8 cellular contexts compared by ENCODE assay signal in the genomic region with DNA sequence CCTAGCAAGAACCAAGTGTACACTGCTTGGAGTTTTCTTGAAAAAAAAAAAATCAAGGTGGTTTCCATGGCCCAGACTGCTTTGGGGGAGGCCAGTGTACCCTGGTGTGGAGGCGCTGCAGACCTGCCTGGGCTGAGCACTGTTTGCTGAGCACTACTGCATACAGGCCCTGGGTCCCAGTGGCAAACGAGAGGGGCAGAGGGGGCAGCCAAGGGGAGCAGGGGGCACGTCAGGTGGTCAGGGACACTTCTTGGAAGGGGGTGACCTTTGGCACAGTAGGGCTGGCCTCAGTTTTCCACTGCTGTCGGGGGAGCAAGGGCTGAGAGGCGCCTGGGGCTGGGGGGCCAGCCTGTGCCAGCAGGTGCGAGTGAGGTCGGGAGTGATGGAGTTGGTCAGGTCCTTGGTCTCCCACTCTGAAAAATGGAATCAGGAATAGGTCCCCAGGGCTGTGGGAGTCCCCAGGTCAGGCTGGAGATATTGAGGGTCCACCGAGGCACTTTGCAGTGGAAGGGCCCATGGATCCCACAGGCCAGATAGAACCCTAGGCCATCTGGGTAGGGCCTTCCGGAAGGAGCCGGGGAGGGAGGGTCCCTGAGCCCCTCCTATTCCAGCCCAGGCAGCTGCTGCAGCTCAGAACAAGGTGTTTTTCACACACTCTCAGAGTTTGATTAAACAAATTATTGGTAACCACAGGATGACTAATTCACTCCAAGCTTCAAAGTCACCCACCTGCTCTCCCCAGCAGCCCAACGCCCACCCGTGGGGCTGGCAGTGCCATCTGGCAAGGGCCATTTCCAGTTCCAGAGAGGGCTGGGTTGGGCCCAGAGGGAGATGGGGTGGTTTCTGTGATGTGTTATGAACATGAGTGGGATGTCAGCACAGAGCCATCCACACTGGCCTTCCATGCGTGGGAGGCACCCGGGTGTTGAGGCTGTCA. TPM values are rescaled to one million over a fixed set of nuclear protein-coding genes. Genes with fewer than 3 reads are reported as not detected.
DNase-seq lines count a peak whose midpoint lies in the region; ATAC-seq and TF ChIP-seq lines count a peak whose summit lies in the region.

No MANE protein-coding gene starts in this region.

- H3K27me3 ChIP-seq in HCT116 (ENCODE audit: insufficient read depth, low read length) (no peaks in the 10 kb centered on the region), sigmoid colon (peaks cover 29 to 70% (median 56%) of the 10 kb centered on the region in 3 donors)

- no TSS peak for BruUV-seq in HCT116 (replicated peaks; lab: Mats Ljungman, UMichigan)

- H4K20me1 ChIP-seq in HCT116 (ENCODE audit: insufficient read depth), result peaks cover 9% of the 10 kb centered on the region; the same call in 1 of the 2 replicates

- H3K9ac ChIP-seq in HCT116 (ENCODE audit: low read length), result peak overlapping the region; percentile 89

- 67 to 75% methylated on average over 14 of the region's 14 CpGs for WGBS in sigmoid colon, 2 donors

- no peaks in the 10 kb centered on the region for H3K9me2 ChIP-seq in HCT116 (ENCODE audit: insufficient read depth)

- RAD21 ChIA-PET in HCT116 (lab: Charles Lee; ENCODE audit: low non-redundant PET in 1 of 2, low total read pairs in 2 of 2, uncharacterized antibody in 2 of 2, unreplicated experiment in 2 of 2), result no interaction called here

- H3K27ac ChIP-seq in HCT116 (ENCODE audit: low read depth, low read length) (peak overlapping the region; percentile 91), sigmoid colon (no peak overlapping the region)

- no peak for TF ChIP-seq RAD21 in HCT116 (IDR thresholded peaks at IDR 0.05; ENCODE audit: low read depth)

- peaks cover 70% of the 10 kb centered on the region for H3K79me2 ChIP-seq in HCT116 (ENCODE audit: insufficient read depth, low read length)

- H3K9me3 ChIP-seq in HCT116 (ENCODE audit: control insufficient read depth in 1 of 2, insufficient read depth in 1 of 2, low read depth in 1 of 2, low read length in 2 of 2) (no peaks in the 10 kb centered on the region), sigmoid colon (no peaks in the 10 kb centered on the region)

- ATAC-seq in HCT116 (no peak), HG02885 (IDR thresholded peaks at IDR 0.05; ENCODE audit: poor library complexity, unreplicated experiment) (no peak), GM21515 (IDR thresholded peaks at IDR 0.05; ENCODE audit: unreplicated experiment) (no peak), GM18907 (IDR thresholded peaks at IDR 0.05; ENCODE audit: unreplicated experiment) (no peak)

- CTCF ChIA-PET in HCT116 (lab: Charles Lee), result no interaction called here

- peak overlapping the region; percentile 100 for H3K4me2 ChIP-seq in HCT116 (ENCODE audit: low read length)

- TF ChIP-seq EP300 in sigmoid colon (IDR thresholded peaks at IDR 0.05), result no peak

- no peak for TF ChIP-seq CTCF in HCT116 (IDR thresholded peaks at IDR 0.05 in 2 of 3, conservative IDR thresholded peaks at IDR 0.05 in 1 of 3; ENCODE audit: borderline replicate concordance in 1 of 3, insufficient read depth in 1 of 3, low read depth in 2 of 3, low read length in 2 of 3)
- TF ChIP-seq CTCF in sigmoid colon (IDR thresholded peaks at IDR 0.05), result no peak

- H3K36me3 ChIP-seq in HCT116 (ENCODE audit: control insufficient read depth in 1 of 2, insufficient read depth in 2 of 2, low read length in 2 of 2), result no peaks in the 10 kb centered on the region
- no peaks in the 10 kb centered on the region for H3K36me3 ChIP-seq in sigmoid colon

- H3K4me1 ChIP-seq in HCT116 (ENCODE audit: control insufficient read depth in 1 of 2, insufficient read depth in 2 of 2, low read length in 2 of 2) (peaks cover 36 to 64% of the 10 kb centered on the region in 2 experiments), sigmoid colon (peaks cover 0 to 38% (median 35%) of the 10 kb centered on the region in 4 donors)

- TF ChIP-seq POLR2A in HCT116 (IDR thresholded peaks at IDR 0.05; ENCODE audit: borderline replicate concordance, extremely low read depth, insufficient read depth, insufficient read length), result no peak
- no peak for TF ChIP-seq POLR2A in sigmoid colon (IDR thresholded peaks at IDR 0.05)

- POLR2A ChIA-PET in HCT116 (lab: Charles Lee), result interaction anchor here (0.6 kb wide), 1 partner anchor 113 kb away, joined by 3 read pairs; a partner anchor contains a TSS

- H2AFZ ChIP-seq in HCT116 (ENCODE audit: low read depth, low read length, poor library complexity, severe bottlenecking), result no peak overlapping the region

- intact Hi-C loops in HCT116 (cut with micrococcal nuclease) (loop anchor here (5.0 to 10.0 kb wide), 2 partner anchors 71 to 682 kb away; no protein-coding TSS in a partner anchor), sigmoid colon (cut with DNase I) (loop anchor here (10.0 kb wide), 1 partner anchor 502 kb away; a partner anchor contains a TSS)

- DNase-seq in HCT116 (ENCODE audit: low read depth, low spot score), result no peak
- peak; percentile 58 for DNase-seq in activated CD4-positive, CD25-positive, alpha-beta regulatory T cell treated with anti-CD3 and anti-CD28 coated beads, Interleukin-2, amount 50 U/mL, for 16 hours (ENCODE audit: low read depth, low spot score)
- DNase-seq in effector CD4-positive, alpha-beta T cell, result peak; percentile 57
- DNase-seq in sigmoid colon, result no peak
- DNase-seq in KG1 (lab: John Stamatoyannopoulos, UW), result no peak

- peak overlapping the region; percentile 58 to 94 for H3K4me3 ChIP-seq in HCT116 (replicated peaks in 1 of 2; ENCODE audit: low read depth in 1 of 2, low read length in 2 of 2)
- peak overlapping the region in 3 of 4 donors; percentile 52 to 59 (median 58) for H3K4me3 ChIP-seq in sigmoid colon

TF ChIP-seq in HCT116, 20 proteins besides CTCF, POLR2A, EP300 and RAD21:
- no peak for TF ChIP-seq EGR1 (IDR thresholded peaks at IDR 0.05; ENCODE audit: low read depth)
- no peak for TF ChIP-seq FOSL1 (IDR thresholded peaks at IDR 0.05; ENCODE audit: low read depth)
- TF ChIP-seq EZH2 (IDR thresholded peaks at IDR 0.05), result no peak
- no peak for TF ChIP-seq EZH2phosphoT487 (IDR thresholded peaks at IDR 0.05; ENCODE audit: borderline replicate concordance)
- no peak for TF ChIP-seq CEBPB (IDR thresholded peaks at IDR 0.05; ENCODE audit: low read depth)
- TF ChIP-seq SRF (IDR thresholded peaks at IDR 0.05; ENCODE audit: low read depth), result no peak
- TF ChIP-seq, protein P1, sequence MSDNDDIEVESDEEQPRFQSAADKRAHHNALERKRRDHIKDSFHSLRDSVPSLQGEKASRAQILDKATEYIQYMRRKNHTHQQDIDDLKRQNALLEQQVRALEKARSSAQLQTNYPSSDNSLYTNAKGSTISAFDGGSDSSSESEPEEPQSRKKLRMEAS (IDR thresholded peaks at IDR 0.05), result no peak
- TF ChIP-seq TCF7L2 (IDR thresholded peaks at IDR 0.05; ENCODE audit: borderline replicate concordance, extremely low read depth, insufficient read depth, insufficient read length), result peak; percentile 31
- TF ChIP-seq SIN3A (IDR thresholded peaks at IDR 0.05; ENCODE audit: low read depth), result no peak

RNA-seq across cellular contexts. Expression of a gene that starts 3.5 kb away (rescaled TPM):
- 14.6 TPM for total RNA-seq in HCT116 (2021; ENCODE audit: unreplicated experiment)
- polyA plus RNA-seq in HCT116 (2012), result 5.6 and 6.4 TPM in 2 replicates
- 1 to 10 TPM in 1 of 4 donors, under 1 TPM in 3; 0.27 to 2.5 (median 0.51) TPM for total RNA-seq in sigmoid colon
- polyA plus RNA-seq in sigmoid colon, result 1 to 10 TPM in 2 of 3 donors, under 1 TPM in 1; 0.60 to 3.7 (median 1.2) TPM

Comparison
In these comparisons a context has a peak if more than half of its experiments do, and no peak if none do; other contexts are left out.
1. DNase-seq: peak in activated CD4-positive, CD25-positive, alpha-beta regulatory T cell treated with anti-CD3 and anti-CD28 coated beads, Interleukin-2, amount 50 U/mL, for 16 hours (single experiment) and effector CD4-positive, alpha-beta T cell (single experiment); none in HCT116 (single experiment), sigmoid colon (single experiment) and KG1 (single experiment).